ENCODE assay signal across 7 cellular contexts in genomic region chr21:6020460-6020859, GRCh38.
A peak's percentile ranks its signal among the peaks of the same experiment; 100 is the strongest.
DNase-seq lines count a peak whose midpoint lies in the region; ATAC-seq, FAIRE-seq and TF ChIP-seq lines count a peak whose summit lies in the region.
"Not testable (repeated sequence)": the region's sequence is repeated elsewhere in the genome, so short reads cannot be mapped to it uniquely, and the experiment has no call there.

No MANE protein-coding gene starts in this region.

- H3K4me2 ChIP-seq in A549; HCT116 (ENCODE audit: low read length); PC-3 (ENCODE audit: low read length): not testable (repeated sequence)

- FAIRE-seq in A549 (lab: Jason Lieb, UNC): not testable (repeated sequence)

- H4K20me1 ChIP-seq in HCT116 (ENCODE audit: insufficient read depth); PC-3 (ENCODE audit: low read length): not testable (repeated sequence)

- not testable (repeated sequence) for DNase-seq in A549 (ENCODE audit: low read depth in 1 of 2, low spot score in 1 of 2); HCT116 (ENCODE audit: low read depth, low spot score); PC-3; RWPE2 (ENCODE audit: low spot score); left lung; omental fat pad (ENCODE audit: low spot score)

- BruUV-seq in HCT116 (replicated peaks; lab: Mats Ljungman, UMichigan); PC-3 (replicated peaks; lab: Mats Ljungman, UMichigan): not testable (repeated sequence)

- not testable (repeated sequence) for TF ChIP-seq EP300 in A549 (IDR thresholded peaks at IDR 0.05)

- not testable (repeated sequence) for H3F3A ChIP-seq in PC-3 (ENCODE audit: low read length, unreplicated experiment)

- TF ChIP-seq CTCF in A549 (IDR thresholded peaks at IDR 0.05); HCT116 (IDR thresholded peaks at IDR 0.05 in 2 of 3, conservative IDR thresholded peaks at IDR 0.05 in 1 of 3; ENCODE audit: borderline replicate concordance in 1 of 3, insufficient read depth in 1 of 3, low read depth in 2 of 3, low read length in 2 of 3); PC-3 (conservative IDR thresholded peaks at IDR 0.05; ENCODE audit: low read depth, low read length); RWPE2 (IDR thresholded peaks at IDR 0.05; ENCODE audit: poor library complexity, severe bottlenecking); left lung (IDR thresholded peaks at IDR 0.05); omental fat pad (IDR thresholded peaks at IDR 0.05): not testable (repeated sequence)

- not testable (repeated sequence) for H3K27me3 ChIP-seq in HCT116 (ENCODE audit: insufficient read depth, low read length); PC-3 (ENCODE audit: low read length); RWPE2 (ENCODE audit: insufficient read depth, poor library complexity, severe bottlenecking); left lung

- not testable (repeated sequence) for H3K79me2 ChIP-seq in HCT116 (ENCODE audit: insufficient read depth, low read length); PC-3 (ENCODE audit: low read length)

- not testable (repeated sequence) for H3K36me3 ChIP-seq in HCT116 (ENCODE audit: control insufficient read depth in 1 of 2, insufficient read depth in 2 of 2, low read length in 2 of 2); PC-3 (ENCODE audit: low read depth, low read length); RWPE2 (ENCODE audit: low read depth); left lung

- not testable (repeated sequence) for H3K4me1 ChIP-seq in A549; HCT116 (ENCODE audit: control insufficient read depth in 1 of 2, insufficient read depth in 2 of 2, low read length in 2 of 2); PC-3 (ENCODE audit: insufficient read depth, low read length); RWPE2 (ENCODE audit: insufficient read depth, poor library complexity, severe bottlenecking); left lung

- CTCF ChIA-PET in A549 (lab: Yijun Ruan, JAX); HCT116 (lab: Charles Lee); PC-3 (lab: Charles Lee): not testable (repeated sequence)

- H2AFZ ChIP-seq in HCT116 (ENCODE audit: low read depth, low read length, poor library complexity, severe bottlenecking); PC-3 (ENCODE audit: low read length): not testable (repeated sequence)

- not testable (repeated sequence) for TF ChIP-seq POLR2A in A549 (IDR thresholded peaks at IDR 0.05; ENCODE audit: low read length); HCT116 (IDR thresholded peaks at IDR 0.05; ENCODE audit: borderline replicate concordance, extremely low read depth, insufficient read depth, insufficient read length)

- not testable (repeated sequence) for TF ChIP-seq RAD21 in A549 (conservative IDR thresholded peaks at IDR 0.05 in 1 of 2, IDR thresholded peaks at IDR 0.05 in 1 of 2); HCT116 (IDR thresholded peaks at IDR 0.05; ENCODE audit: low read depth)

- not testable (repeated sequence) for H3K27ac ChIP-seq in A549; HCT116 (ENCODE audit: low read depth, low read length); PC-3 (ENCODE audit: low read length); RWPE2 (ENCODE audit: poor library complexity, severe bottlenecking); left lung

- intact Hi-C loops in HCT116 (cut with micrococcal nuclease); PC-3 (cut with micrococcal nuclease); left lung (cut with DNase I): not testable (repeated sequence)

- H3K9ac ChIP-seq in HCT116 (ENCODE audit: low read length); PC-3 (ENCODE audit: low read length): not testable (repeated sequence)

- not testable (repeated sequence) for H3K9me2 ChIP-seq in HCT116 (ENCODE audit: insufficient read depth); PC-3 (replicated peaks; ENCODE audit: low read length)

- RAD21 ChIA-PET in HCT116 (lab: Charles Lee; ENCODE audit: low non-redundant PET in 1 of 2, low total read pairs in 2 of 2, uncharacterized antibody in 2 of 2, unreplicated experiment in 2 of 2): not testable (repeated sequence)

- not testable (repeated sequence) for H3K4me3 ChIP-seq in A549; HCT116 (replicated peaks in 1 of 2; ENCODE audit: low read depth in 1 of 2, low read length in 2 of 2); PC-3 (ENCODE audit: low read length); RWPE2 (ENCODE audit: severe bottlenecking); left lung

- POLR2A ChIA-PET in A549 (lab: Yijun Ruan, JAX); HCT116 (lab: Charles Lee); PC-3 (lab: Charles Lee; ENCODE audit: unreplicated experiment): not testable (repeated sequence)

- peak; percentile 11 to 49; a peak in 4 of 6 replicates for ATAC-seq in A549
- ATAC-seq in HCT116: peak; percentile 57
- ATAC-seq in PC-3: peak; percentile 44
- peak; percentile 74 for ATAC-seq in RWPE2 (ENCODE audit: low read depth)
- ATAC-seq in esophagus mucosa: peak; percentile 44
- ATAC-seq in left lung: peak; percentile 38
- ATAC-seq in omental fat pad (ENCODE audit: low FRiP score): peak; percentile 41

- no CpG with 5 or more reads among the region's 5 CpGs for WGBS in A549 (ENCODE audit: missing lambda C conversion rate)

- H3K9me3 ChIP-seq in A549; HCT116 (ENCODE audit: control insufficient read depth in 1 of 2, insufficient read depth in 1 of 2, low read depth in 1 of 2, low read length in 2 of 2); PC-3 (ENCODE audit: low read length); RWPE2 (ENCODE audit: severe bottlenecking); left lung: not testable (repeated sequence)
